ENCODE assay signal across 26 cellular contexts in genomic region chr2:203500951-203501350, GRCh38. TPM values are rescaled to one million over a fixed set of nuclear protein-coding genes. Genes with fewer than 3 reads are reported as not detected.
DNase-seq lines count a peak whose midpoint lies in the region; ATAC-seq and TF ChIP-seq lines count a peak whose summit lies in the region.
"Had no signal": no experiment of that assay in that cellular context is flagged by ENCODE, and none has a peak within 500 bp of the region (broad histone marks: within the 10 kb centered on the region; RNA-seq: fewer than 3 reads in every experiment).

No MANE protein-coding gene starts in this region.

- peak overlapping the region; percentile 14 to 82 (median 68); a peak in 19 of 22 replicates for H3K27ac ChIP-seq in BLaER1 treated with 17β-estradiol and CSF1 and Interleukin-3, amounts not matched to agents 10 nM and 100 nM
- no peak overlapping the region for H3K27ac ChIP-seq in gastrocnemius medialis
- H3K27ac ChIP-seq: PC-9 had no signal

- peaks cover 25 to 87% (median 48%) of the 10 kb centered on the region in 10 experiments for H3K4me1 ChIP-seq in BLaER1 treated with 17β-estradiol and CSF1 and Interleukin-3, amounts not matched to agents 10 nM and 100 nM
- peaks cover 0 to 25% of the 10 kb centered on the region in 2 donors for H3K4me1 ChIP-seq in gastrocnemius medialis
- H3K4me1 ChIP-seq: HAP-1 had no signal

- H3K4me3 ChIP-seq in BLaER1 treated with 17β-estradiol and CSF1 and Interleukin-3, amounts not matched to agents 10 nM and 100 nM: peak overlapping the region in 7 of 10 experiments; percentile 5 to 50 (median 19); a peak in 9 of 20 replicates
- H3K4me3 ChIP-seq in gastrocnemius medialis: no peak overlapping the region
- H3K4me3 ChIP-seq: HAP-1, PC-9, thyroid gland had no signal

- H3K4me3 Mint-ChIP-seq in endothelial cell (ENCODE audit: unreplicated experiment): no peak overlapping the region
- H3K4me3 Mint-ChIP-seq: activated CD8-positive, alpha-beta T cell treated with anti-CD3 and anti-CD28 coated beads, Interleukin-2, amount 10 ng/mL, durations not matched to agents 7 days and 5 days; activated naive CD8-positive, alpha-beta T cell; effector memory CD8-positive, alpha-beta T cell; nephron; stimulated activated naive B cell treated with anti-CD40 and anti-IgM and Interleukin-4, amounts not matched to agents 10 μg/mL and 1 μg/mL and 100 μg/mL, for 72 hours had no signal

- no peaks in the 10 kb centered on the region for H3K27me3 ChIP-seq in BLaER1 treated with 17β-estradiol and CSF1 and Interleukin-3, amounts not matched to agents 10 nM and 100 nM
- no peaks in the 10 kb centered on the region for H3K27me3 ChIP-seq in gastrocnemius medialis
- H3K27me3 ChIP-seq: thyroid gland had no signal

- H3K36me3 ChIP-seq in BLaER1 treated with 17β-estradiol and CSF1 and Interleukin-3, amounts not matched to agents 10 nM and 100 nM: peaks cover 0 to 58% (median 0%) of the 10 kb centered on the region in 11 experiments; a peak in 7 of 22 replicates
- no peaks in the 10 kb centered on the region for H3K36me3 ChIP-seq in gastrocnemius medialis
- H3K36me3 ChIP-seq: HAP-1, thyroid gland had no signal

- peaks cover 21 to 59% (median 37%) of the 10 kb centered on the region in 11 experiments for H3K9me3 ChIP-seq in BLaER1 treated with 17β-estradiol and CSF1 and Interleukin-3, amounts not matched to agents 10 nM and 100 nM (replicated peaks in 1 of 11)
- H3K9me3 ChIP-seq in gastrocnemius medialis: no peaks in the 10 kb centered on the region
- H3K9me3 ChIP-seq: thyroid gland had no signal

- H3K9me3 Mint-ChIP-seq in endothelial cell (ENCODE audit: unreplicated experiment): no peaks in the 10 kb centered on the region
- H3K9me3 Mint-ChIP-seq: effector memory CD8-positive, alpha-beta T cell had no signal

- TF ChIP-seq CTCF in endothelial cell (IDR thresholded peaks at IDR 0.05; ENCODE audit: unreplicated experiment) (no peak), gastrocnemius medialis (IDR thresholded peaks at IDR 0.05 in 4 of 5, conservative IDR thresholded peaks at IDR 0.05 in 1 of 5) (no peak)

- no peak for ATAC-seq in GM18517 (IDR thresholded peaks at IDR 0.05; ENCODE audit: unreplicated experiment)
- ATAC-seq in gastrocnemius medialis: no peak
- ATAC-seq: activated CD8-positive, alpha-beta T cell treated with anti-CD3 and anti-CD28 coated beads, Interleukin-2, amount 10 ng/mL, durations not matched to agents 7 days and 5 days; effector memory CD8-positive, alpha-beta T cell; left colon; stimulated activated naive B cell treated with anti-CD40 and anti-IgM and Interleukin-4, amounts not matched to agents 10 μg/mL and 1 μg/mL and 100 μg/mL, for 72 hours had no signal

- peaks cover 3% of the 10 kb centered on the region for H3K27me3 Mint-ChIP-seq in endothelial cell (ENCODE audit: unreplicated experiment)
- H3K27me3 Mint-ChIP-seq: activated naive CD8-positive, alpha-beta T cell; effector memory CD8-positive, alpha-beta T cell had no signal

- DNase-seq in KG1 (lab: John Stamatoyannopoulos, UW) (peak; percentile 16), SIG-M5 (lab: John Stamatoyannopoulos, UW) (peak; percentile 44), endothelial cell (ENCODE audit: low spot score) (no peak), G401 (ENCODE audit: low spot score) (no peak), gastrocnemius medialis (no peak), H4 (ENCODE audit: low spot score) (no peak)
- DNase-seq: activated CD4-positive, CD25-positive, alpha-beta regulatory T cell treated with anti-CD3 and anti-CD28 coated beads, Interleukin-2, amount 50 U/mL, for 72 hours; activated CD8-positive, alpha-beta T cell treated with anti-CD3 and anti-CD28 coated beads, Interleukin-2, amount 10 ng/mL, durations not matched to agents 7 days and 5 days; activated T-cell treated with anti-CD3 and anti-CD28 coated beads, Interleukin-2, amount 50 U/mL, for 48 hours; DND-41; effector memory CD8-positive, alpha-beta T cell; left colon; midbrain; NCI-H146; NCI-H2171; NCI-H69; PC-9; stimulated activated CD4-positive, alpha-beta T cell treated with anti-CD3 and anti-CD28 coated beads, Interleukin-2, amount 100 ng/mL, for 24 hours; stimulated activated naive B cell treated with anti-CD40 and anti-IgM and Interleukin-4, amounts not matched to agents 10 μg/mL and 1 μg/mL and 100 μg/mL, for 72 hours; T-helper 9 cell; thyroid gland had no signal

- H3K4me1 Mint-ChIP-seq in endothelial cell (ENCODE audit: unreplicated experiment): peaks cover 24% of the 10 kb centered on the region

- in situ Hi-C loops in G401 (cut with HindIII; ENCODE audit: low sequenced_read_pairs) (no loop called here), gastrocnemius medialis (cut with MboI; ENCODE audit: low sequenced_read_pairs in 4 of 4) (no loop called here)

- H3K36me3 Mint-ChIP-seq in endothelial cell (ENCODE audit: low read depth, unreplicated experiment): peaks cover 15% of the 10 kb centered on the region

- H3K4me2 ChIP-seq in BLaER1 treated with 17β-estradiol and CSF1 and Interleukin-3, amounts not matched to agents 10 nM and 100 nM: peak overlapping the region; percentile 64 to 94 (median 84)
- H3K4me2 ChIP-seq: PC-9 had no signal

- peaks cover 0 to 35% (median 0%) of the 10 kb centered on the region in 11 experiments; a peak in 3 of 22 replicates for H4K20me1 ChIP-seq in BLaER1 treated with 17β-estradiol and CSF1 and Interleukin-3, amounts not matched to agents 10 nM and 100 nM

- intact Hi-C loops in gastrocnemius medialis (cut with DNase I; ENCODE audit: low total_unique reads): no loop called here

- TF ChIP-seq POLR2A in gastrocnemius medialis (IDR thresholded peaks at IDR 0.05): no peak

- peak overlapping the region; percentile 62 for H3K27ac Mint-ChIP-seq in endothelial cell (ENCODE audit: unreplicated experiment)
- H3K27ac Mint-ChIP-seq: activated CD8-positive, alpha-beta T cell treated with anti-CD3 and anti-CD28 coated beads, Interleukin-2, amount 10 ng/mL, durations not matched to agents 7 days and 5 days; activated naive CD8-positive, alpha-beta T cell; effector memory CD8-positive, alpha-beta T cell; stimulated activated naive B cell treated with anti-CD40 and anti-IgM and Interleukin-4, amounts not matched to agents 10 μg/mL and 1 μg/mL and 100 μg/mL, for 72 hours had no signal

- H3K9ac ChIP-seq in BLaER1 treated with 17β-estradiol and CSF1 and Interleukin-3, amounts not matched to agents 10 nM and 100 nM: peak overlapping the region in 8 of 11 experiments; percentile 1 to 49 (median 44); a peak in 10 of 22 replicates

RNA-seq across cellular contexts. Expression of gene RAPH1, which starts 34.1 kb away (rescaled TPM):
- total RNA-seq in endothelial cell (ENCODE audit: unreplicated experiment) (74.1 TPM), gastrocnemius medialis (10 to 100 TPM; 17.6 to 29.7 (median 21.7) TPM)
- total RNA-seq in G401 (2014; rRNA removed; shearing (Covaris generic)): 2.8 and 4.4 TPM in 2 replicates
- 2.7 and 3.6 TPM in 2 replicates for total RNA-seq in H4 (2014; rRNA removed; shearing (Covaris generic))

Comparison
In these comparisons a context has a peak if more than half of its experiments do, and no peak if none do; other contexts are left out.
1. H3K27ac ChIP-seq: peak in BLaER1 treated with 17β-estradiol and CSF1 and Interleukin-3, amounts not matched to agents 10 nM and 100 nM (11 of 11); none in gastrocnemius medialis (0 of 4).
2. H3K4me3 ChIP-seq: peak in BLaER1 treated with 17β-estradiol and CSF1 and Interleukin-3, amounts not matched to agents 10 nM and 100 nM (7 of 10); none in gastrocnemius medialis (0 of 4).
3. DNase-seq: peak in KG1 (single experiment) and SIG-M5 (single experiment); none in endothelial cell (single experiment), G401 (single experiment), gastrocnemius medialis (0 of 2) and H4 (single experiment).